In genomic region chr9:1979815-1980367, GRCh38 we compare ENCODE assay signal across 1 cellular context.
TF ChIP-seq lines count a peak whose summit lies in the region.

No MANE protein-coding gene starts in this region.

TF ChIP-seq in GM23338, 12 proteins besides CTCF, POLR2A, EP300 and RAD21 (continued from another document):
- no peak for TF ChIP-seq ZNF462 (CRISPR knock-in tag; IDR thresholded peaks at IDR 0.05)
- TF ChIP-seq ZNF331 (CRISPR knock-in tag; IDR thresholded peaks at IDR 0.05; ENCODE audit: low read depth), result no peak
- no peak for TF ChIP-seq ZNF114 (CRISPR knock-in tag; IDR thresholded peaks at IDR 0.05)
- no peak for TF ChIP-seq JUNB (IDR thresholded peaks at IDR 0.05; ENCODE audit: unreplicated experiment)
- no peak for TF ChIP-seq POLR2AphosphoS5 (IDR thresholded peaks at IDR 0.05; ENCODE audit: low read depth)
- no peak for TF ChIP-seq ETS1 (IDR thresholded peaks at IDR 0.05)
- no peak for TF ChIP-seq EZH2 (IDR thresholded peaks at IDR 0.05; ENCODE audit: low read depth, unreplicated experiment)
